In the genomic region with DNA sequence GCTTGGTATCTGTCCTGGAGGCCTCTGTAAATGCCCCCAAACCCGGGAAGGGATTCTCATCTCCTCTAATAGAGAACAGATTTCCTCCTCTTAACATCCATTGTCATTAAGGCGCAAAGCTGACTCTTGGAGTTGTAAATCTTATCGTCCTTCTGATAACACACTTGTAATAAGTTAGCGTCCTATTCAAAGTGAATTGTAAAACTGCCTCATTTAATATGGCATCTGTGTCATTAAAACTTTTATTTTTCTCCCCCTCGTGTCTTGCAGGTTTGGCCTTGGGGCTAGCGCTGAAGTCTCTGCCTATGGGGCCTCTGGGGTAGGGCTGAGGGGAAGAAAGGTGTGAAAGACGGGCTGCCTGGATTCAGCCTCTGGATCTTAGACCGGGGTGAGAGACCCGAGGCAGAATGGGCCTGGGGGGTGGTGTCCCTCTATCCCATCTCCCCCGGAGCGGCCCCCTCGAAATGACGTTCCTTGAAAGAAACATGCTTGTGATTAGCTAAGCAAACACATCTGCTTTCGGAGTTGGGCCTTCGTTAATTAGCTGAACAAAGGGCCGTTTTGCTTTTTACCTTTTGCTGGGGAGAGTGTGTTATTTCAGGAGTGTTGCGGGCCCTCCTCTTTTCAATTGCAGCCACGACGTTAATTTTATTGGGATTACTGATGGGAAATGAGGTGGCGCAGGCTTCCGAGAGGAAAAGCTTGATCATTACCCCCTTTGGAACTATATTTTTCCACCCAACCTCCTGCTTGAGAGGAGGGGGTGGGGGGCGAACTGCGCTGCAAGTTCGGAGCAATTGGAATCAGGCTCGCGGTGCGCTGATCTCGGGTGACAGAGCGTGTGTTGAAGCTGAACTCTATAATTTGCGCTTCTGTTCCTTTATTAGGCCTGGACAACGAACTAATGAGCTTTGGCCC, we compare ENCODE assay signal across 1 cellular context.
TF ChIP-seq lines count a peak whose summit lies in the region.

No MANE protein-coding gene starts in this region.

TF ChIP-seq in WTC11, 78 proteins besides CTCF, POLR2A, EP300 and RAD21:
- no peak for TF ChIP-seq FOXP4 (CRISPR knock-in tag; IDR thresholded peaks at IDR 0.05)
